12 cellular contexts compared by ENCODE assay signal in genomic region chr9:125752070-125752628, GRCh38. TPM values are rescaled to one million over a fixed set of nuclear protein-coding genes. Genes with fewer than 3 reads are reported as not detected.
A peak's percentile ranks its signal among the peaks of the same experiment; 100 is the strongest.
DNase-seq lines count a peak whose midpoint lies in the region; ATAC-seq and TF ChIP-seq lines count a peak whose summit lies in the region.
"Had no signal": no experiment of that assay in that cellular context is flagged by ENCODE, and none has a peak within 500 bp of the region (broad histone marks: within the 10 kb centered on the region; RNA-seq: fewer than 3 reads in every experiment).

No MANE protein-coding gene starts in this region.

- H3K27ac ChIP-seq in thyroid gland, result peak overlapping the region in 2 of 3 donors; percentile 24 to 54
- no peak overlapping the region for H3K27ac ChIP-seq in gastrocnemius medialis

- TF ChIP-seq CTCF in glutamatergic neuron (IDR thresholded peaks at IDR 0.05; ENCODE audit: partially characterized antibody, unreplicated experiment), result no peak
- TF ChIP-seq CTCF in thyroid gland (IDR thresholded peaks at IDR 0.05), result no peak
- TF ChIP-seq CTCF in gastrocnemius medialis (IDR thresholded peaks at IDR 0.05 in 4 of 5, conservative IDR thresholded peaks at IDR 0.05 in 1 of 5), result no peak

- H3K27me3 Mint-ChIP-seq in activated CD4-positive, alpha-beta T cell treated with anti-CD3 and anti-CD28 coated beads, Interleukin-2, amount 10 ng/mL, durations not matched to agents 24 days and 14 days, result peaks cover 2% of the 10 kb centered on the region
- H3K27me3 Mint-ChIP-seq in glutamatergic neuron (ENCODE audit: unreplicated experiment), result peaks cover 6% of the 10 kb centered on the region
- H3K27me3 Mint-ChIP-seq: naive B cell had no signal

- H3K4me3 Mint-ChIP-seq in activated CD4-positive, alpha-beta T cell treated with anti-CD3 and anti-CD28 coated beads, Interleukin-2, amount 10 ng/mL, durations not matched to agents 24 days and 14 days, result no peak overlapping the region
- peak overlapping the region; percentile 17 for H3K4me3 Mint-ChIP-seq in glutamatergic neuron (ENCODE audit: unreplicated experiment)

- peaks cover 23% of the 10 kb centered on the region for H3K4me1 Mint-ChIP-seq in activated CD4-positive, alpha-beta T cell treated with anti-CD3 and anti-CD28 coated beads, Interleukin-2, amount 10 ng/mL, durations not matched to agents 24 days and 14 days
- H3K4me1 Mint-ChIP-seq in glutamatergic neuron (ENCODE audit: low read depth, unreplicated experiment), result peaks cover 26% of the 10 kb centered on the region

- peak; percentile 38 for DNase-seq in activated CD4-positive, alpha-beta T cell treated with anti-CD3 and anti-CD28 coated beads, Interleukin-2, amount 10 ng/mL, durations not matched to agents 24 days and 14 days
- no peak for DNase-seq in activated CD4-positive, alpha-beta T cell treated with anti-CD3 and anti-CD28 coated beads for 4 hours
- DNase-seq in NCI-H524 treated with DMSO at 0.1 percent for 48 hours (lab: John Stamatoyannopoulos, UW) (peak; percentile 30), glutamatergic neuron (no peak), thyroid gland (no peak), gastrocnemius medialis (no peak), COLO829 (ENCODE audit: low spot score) (no peak)
- DNase-seq: activated T-cell treated with anti-CD3 and anti-CD28 coated beads for 4 hours; naive B cell; NCI-H1417 treated with DMSO at 0.1 percent for 48 hours; stimulated activated CD4-positive, alpha-beta T cell treated with anti-CD3 and anti-CD28 coated beads, Interleukin-12 subunit alpha, Interleukin-12 subunit beta, amount 100 ng/mL, for 4 hours had no signal

- H3K9me3 ChIP-seq in thyroid gland (no peaks in the 10 kb centered on the region), gastrocnemius medialis (no peaks in the 10 kb centered on the region)

- ATAC-seq in gastrocnemius medialis, result no peak
- ATAC-seq in GM19467 (IDR thresholded peaks at IDR 0.05; ENCODE audit: unreplicated experiment), result no peak

- H3K27me3 ChIP-seq in thyroid gland (no peaks in the 10 kb centered on the region), gastrocnemius medialis (peaks cover 14 to 46% (median 33%) of the 10 kb centered on the region in 3 donors)

- WGBS in thyroid gland, 2 donors, result 85 to 92% methylated on average over 3 of the region's 3 CpGs

- H3K36me3 ChIP-seq in thyroid gland, result no peaks in the 10 kb centered on the region
- no peaks in the 10 kb centered on the region for H3K36me3 ChIP-seq in gastrocnemius medialis

- H3K9me3 Mint-ChIP-seq in activated CD4-positive, alpha-beta T cell treated with anti-CD3 and anti-CD28 coated beads, Interleukin-2, amount 10 ng/mL, durations not matched to agents 24 days and 14 days, result no peaks in the 10 kb centered on the region
- H3K9me3 Mint-ChIP-seq in glutamatergic neuron (ENCODE audit: unreplicated experiment), result peaks cover 7% of the 10 kb centered on the region
- H3K9me3 Mint-ChIP-seq: naive B cell had no signal

- peaks cover 22% of the 10 kb centered on the region for H3K36me3 Mint-ChIP-seq in activated CD4-positive, alpha-beta T cell treated with anti-CD3 and anti-CD28 coated beads, Interleukin-2, amount 10 ng/mL, durations not matched to agents 24 days and 14 days (ENCODE audit: low read depth)
- H3K36me3 Mint-ChIP-seq in glutamatergic neuron (ENCODE audit: unreplicated experiment), result no peaks in the 10 kb centered on the region
- H3K36me3 Mint-ChIP-seq: naive B cell had no signal

- in situ Hi-C loops in gastrocnemius medialis (cut with MboI; ENCODE audit: low sequenced_read_pairs in 4 of 4), result no loop called here

- TF ChIP-seq POLR2A in thyroid gland (IDR thresholded peaks at IDR 0.05), result no peak
- TF ChIP-seq POLR2A in gastrocnemius medialis (IDR thresholded peaks at IDR 0.05), result no peak

- H3K4me3 ChIP-seq in thyroid gland (replicated peaks in 1 of 3), result no peak overlapping the region
- no peak overlapping the region for H3K4me3 ChIP-seq in gastrocnemius medialis

- intact Hi-C loops in activated CD4-positive, alpha-beta T cell treated with anti-CD3 and anti-CD28 coated beads, Interleukin-2, amount 10 ng/mL, durations not matched to agents 24 days and 14 days (cut with micrococcal nuclease), result loop anchor here (5.0 kb wide), 1 partner anchor 195 kb away; no protein-coding TSS in a partner anchor
- intact Hi-C loops in thyroid gland (cut with DNase I) (no loop called here), gastrocnemius medialis (cut with DNase I; ENCODE audit: low total_unique reads) (no loop called here)

- no peak overlapping the region for H3K27ac Mint-ChIP-seq in activated CD4-positive, alpha-beta T cell treated with anti-CD3 and anti-CD28 coated beads, Interleukin-2, amount 10 ng/mL, durations not matched to agents 24 days and 14 days
- H3K27ac Mint-ChIP-seq in glutamatergic neuron (ENCODE audit: unreplicated experiment), result no peak overlapping the region
- H3K27ac Mint-ChIP-seq: naive B cell had no signal

- H3K4me1 ChIP-seq in thyroid gland, result peaks cover 42 to 62% of the 10 kb centered on the region in 2 donors
- peaks cover 3 to 8% of the 10 kb centered on the region in 2 donors for H3K4me1 ChIP-seq in gastrocnemius medialis

RNA-seq across cellular contexts. Expression of gene PBX3, which starts 5.0 kb away (rescaled TPM):
- 26.1 and 27.7 TPM in 2 replicates for total RNA-seq in activated CD4-positive, alpha-beta T cell treated with anti-CD3 and anti-CD28 coated beads, Interleukin-2, amount 10 ng/mL, durations not matched to agents 24 days and 14 days
- total RNA-seq in glutamatergic neuron (ENCODE audit: unreplicated experiment) (51.2 TPM), thyroid gland (100 to 1,000 TPM in 1 of 4 donors, 10 to 100 TPM in 3; 68.5 to 108 (median 71.3) TPM), gastrocnemius medialis (10 to 100 TPM in 2 of 4 donors, 1 to 10 TPM in 2; 6.6 to 31.0 (median 9.6) TPM)

RNA-seq across cellular contexts. Expression of gene MAPKAP1, which starts 45.1 kb away (rescaled TPM):
- 104 and 123 TPM in 2 replicates for total RNA-seq in activated CD4-positive, alpha-beta T cell treated with anti-CD3 and anti-CD28 coated beads, Interleukin-2, amount 10 ng/mL, durations not matched to agents 24 days and 14 days
- 59.6 TPM for total RNA-seq in glutamatergic neuron (ENCODE audit: unreplicated experiment)
- 100 to 1,000 TPM in 3 of 4 donors, 10 to 100 TPM in 1; 87.1 to 114 (median 111) TPM for total RNA-seq in thyroid gland
- 100 to 1,000 TPM in 3 of 4 donors, 10 to 100 TPM in 1; 58.2 to 123 (median 104) TPM for total RNA-seq in gastrocnemius medialis

Comparison
In these comparisons a context has a peak if more than half of its experiments do, and no peak if none do; other contexts are left out.
1. DNase-seq: peak in activated CD4-positive, alpha-beta T cell treated with anti-CD3 and anti-CD28 coated beads, Interleukin-2, amount 10 ng/mL, durations not matched to agents 24 days and 14 days (single experiment) and NCI-H524 treated with DMSO at 0.1 percent for 48 hours (single experiment); none in activated CD4-positive, alpha-beta T cell treated with anti-CD3 and anti-CD28 coated beads for 4 hours (0 of 2), glutamatergic neuron (single experiment), thyroid gland (0 of 2), gastrocnemius medialis (0 of 2) and COLO829 (single experiment).
2. H3K27ac ChIP-seq: peak in thyroid gland (2 of 3); none in gastrocnemius medialis (0 of 4).